ENCODE assay signal across 8 cellular contexts in genomic region chr14:23695220-23695999, GRCh38. TPM values are rescaled to one million over a fixed set of nuclear protein-coding genes. Genes with fewer than 3 reads are reported as not detected.
A peak's percentile ranks its signal among the peaks of the same experiment; 100 is the strongest.
DNase-seq lines count a peak whose midpoint lies in the region; ATAC-seq and TF ChIP-seq lines count a peak whose summit lies in the region.

No MANE protein-coding gene starts in this region.

- H3K9me3 ChIP-seq in ascending aorta (no peaks in the 10 kb centered on the region), iPS-15b (ENCODE audit: control insufficient read depth, insufficient read depth, low read length) (no peaks in the 10 kb centered on the region), gastrocnemius medialis (no peaks in the 10 kb centered on the region)

- ATAC-seq in gastrocnemius medialis, result no peak
- ATAC-seq in activated CD8-positive, alpha-beta memory T cell treated with anti-CD3 and anti-CD28 coated beads, Interleukin-2, amount 10 ng/mL, durations not matched to agents 7 days and 5 days, result no peak

- H3K4me1 ChIP-seq in ascending aorta (peaks cover 0 to 8% of the 10 kb centered on the region in 2 donors), iPS-15b (ENCODE audit: control insufficient read depth, insufficient read depth, low read length) (peaks cover 19% of the 10 kb centered on the region), gastrocnemius medialis (no peaks in the 10 kb centered on the region)

- peak; percentile 25 for DNase-seq in GDM1 (lab: John Stamatoyannopoulos, UW)
- no peak for DNase-seq in ascending aorta (ENCODE audit: low spot score in 2 of 2)
- no peak for DNase-seq in gastrocnemius medialis
- no peak for DNase-seq in activated CD8-positive, alpha-beta memory T cell treated with anti-CD3 and anti-CD28 coated beads, Interleukin-2, amount 10 ng/mL, durations not matched to agents 7 days and 5 days
- no peak for DNase-seq in H4 (ENCODE audit: low spot score)
- no peak for DNase-seq in type B pancreatic cell (ENCODE audit: extremely low spot score, unreplicated experiment)
- DNase-seq in DMS153 treated with DMSO at 0.1 percent for 48 hours (lab: John Stamatoyannopoulos, UW; ENCODE audit: unreplicated experiment), result no peak

- in situ Hi-C loops in gastrocnemius medialis (cut with MboI; ENCODE audit: low sequenced_read_pairs in 4 of 4), result no loop called here

- intact Hi-C loops in ascending aorta (cut with DNase I), result no loop called here
- intact Hi-C loops in gastrocnemius medialis (cut with DNase I; ENCODE audit: low total_unique reads), result no loop called here

- TF ChIP-seq CTCF in ascending aorta (IDR thresholded peaks at IDR 0.05) (no peak), gastrocnemius medialis (IDR thresholded peaks at IDR 0.05 in 4 of 5, conservative IDR thresholded peaks at IDR 0.05 in 1 of 5) (no peak), type B pancreatic cell (conservative IDR thresholded peaks at IDR 0.05) (no peak)

- no peaks in the 10 kb centered on the region for H3K9me3 Mint-ChIP-seq in activated CD8-positive, alpha-beta memory T cell treated with anti-CD3 and anti-CD28 coated beads, Interleukin-2, amount 10 ng/mL, durations not matched to agents 7 days and 5 days (ENCODE audit: low read depth)
- no peaks in the 10 kb centered on the region for H3K9me3 Mint-ChIP-seq in type B pancreatic cell

- H3K27me3 ChIP-seq in ascending aorta (no peaks in the 10 kb centered on the region), iPS-15b (ENCODE audit: control insufficient read depth, insufficient read depth, low read length) (peaks cover 5% of the 10 kb centered on the region), gastrocnemius medialis (peaks cover 0 to 7% (median 2%) of the 10 kb centered on the region in 3 donors)

- no peaks in the 10 kb centered on the region for H3K36me3 Mint-ChIP-seq in activated CD8-positive, alpha-beta memory T cell treated with anti-CD3 and anti-CD28 coated beads, Interleukin-2, amount 10 ng/mL, durations not matched to agents 7 days and 5 days
- H3K36me3 Mint-ChIP-seq in type B pancreatic cell, result no peaks in the 10 kb centered on the region

- TF ChIP-seq POLR2A in gastrocnemius medialis (IDR thresholded peaks at IDR 0.05), result no peak

- peak overlapping the region; percentile 1 for H3K9ac ChIP-seq in iPS-15b (ENCODE audit: low read depth, low read length)

- H3K27ac Mint-ChIP-seq in activated CD8-positive, alpha-beta memory T cell treated with anti-CD3 and anti-CD28 coated beads, Interleukin-2, amount 10 ng/mL, durations not matched to agents 7 days and 5 days, result no peak overlapping the region
- no peak overlapping the region for H3K27ac Mint-ChIP-seq in type B pancreatic cell

- peaks cover 18% of the 10 kb centered on the region for H3K27me3 Mint-ChIP-seq in activated CD8-positive, alpha-beta memory T cell treated with anti-CD3 and anti-CD28 coated beads, Interleukin-2, amount 10 ng/mL, durations not matched to agents 7 days and 5 days
- H3K27me3 Mint-ChIP-seq in type B pancreatic cell, result no peaks in the 10 kb centered on the region

- CTCF ChIA-PET in activated CD8-positive, alpha-beta memory T cell treated with anti-CD3 and anti-CD28 coated beads, Interleukin-2, amount 10 ng/mL, durations not matched to agents 7 days and 5 days (lab: Charles Lee), result no interaction called here

- no peaks in the 10 kb centered on the region for H3K36me3 ChIP-seq in ascending aorta
- H3K36me3 ChIP-seq in iPS-15b (ENCODE audit: control insufficient read depth, insufficient read depth, low read length), result no peaks in the 10 kb centered on the region
- no peaks in the 10 kb centered on the region for H3K36me3 ChIP-seq in gastrocnemius medialis

- H3K4me1 Mint-ChIP-seq in activated CD8-positive, alpha-beta memory T cell treated with anti-CD3 and anti-CD28 coated beads, Interleukin-2, amount 10 ng/mL, durations not matched to agents 7 days and 5 days, result no peaks in the 10 kb centered on the region
- H3K4me1 Mint-ChIP-seq in type B pancreatic cell (ENCODE audit: unreplicated experiment), result no peaks in the 10 kb centered on the region

- H3K4me3 ChIP-seq in ascending aorta, result peak overlapping the region; percentile 44 to 58
- H3K4me3 ChIP-seq in iPS-15b (ENCODE audit: low read depth, low read length), result peak overlapping the region; percentile 57
- peak overlapping the region in 3 of 4 donors; percentile 34 to 59 (median 34) for H3K4me3 ChIP-seq in gastrocnemius medialis

- H3K4me3 Mint-ChIP-seq in activated CD8-positive, alpha-beta memory T cell treated with anti-CD3 and anti-CD28 coated beads, Interleukin-2, amount 10 ng/mL, durations not matched to agents 7 days and 5 days, result no peak overlapping the region
- H3K4me3 Mint-ChIP-seq in type B pancreatic cell, result no peak overlapping the region

- H3K27ac ChIP-seq in ascending aorta (no peak overlapping the region), gastrocnemius medialis (no peak overlapping the region)

RNA-seq across cellular contexts. Expression of gene DHRS2, which starts 59.2 kb away (rescaled TPM):
- total RNA-seq in ascending aorta (not detected), gastrocnemius medialis (not detected), type B pancreatic cell (ENCODE audit: low replicate concordance) (1.4 and 3.3 TPM in 2 replicates)
- 1 to 10 TPM; 1.1 to 2.7 TPM for total RNA-seq in activated CD8-positive, alpha-beta memory T cell treated with anti-CD3 and anti-CD28 coated beads, Interleukin-2, amount 10 ng/mL, durations not matched to agents 7 days and 5 days
- total RNA-seq in H4 (2014; rRNA removed; shearing (Covaris generic)), result 15.9 and 17.2 TPM in 2 replicates
